ENCODE assay signal across 19 cellular contexts in the genomic region with DNA sequence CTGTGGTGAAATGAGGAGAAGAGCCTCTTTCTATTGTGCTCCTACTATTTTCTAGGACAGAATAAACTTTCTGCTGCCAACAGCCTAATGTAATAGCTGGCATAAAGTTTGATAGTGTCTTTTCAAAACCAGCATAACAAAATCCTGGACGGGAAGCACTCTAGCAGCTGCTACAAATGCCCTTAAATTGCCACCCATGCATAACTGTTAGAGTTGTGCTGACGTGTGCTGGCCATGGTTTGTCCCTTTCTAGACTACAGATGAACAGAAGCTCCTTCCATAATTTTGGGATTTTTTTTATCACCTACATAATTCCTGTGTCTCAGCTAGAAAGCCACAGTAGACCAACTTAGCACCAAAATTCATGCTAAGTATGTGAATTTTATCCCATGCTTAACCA.
"Had no signal": no experiment of that assay in that cellular context is flagged by ENCODE, and none has a peak within 500 bp of the region (broad histone marks: within the 10 kb centered on the region; RNA-seq: fewer than 3 reads in every experiment).

No MANE protein-coding gene starts in this region.

- ATAC-seq: activated CD4-positive, CD25-positive, alpha-beta regulatory T cell treated with anti-CD3 and anti-CD28 coated beads, Interleukin-2, amount 50 U/mL, for 24 hours; effector memory CD8-positive, alpha-beta T cell; esophagus mucosa; pancreas; right lobe of liver; stimulated activated naive CD8-positive, alpha-beta T cell treated with anti-CD3 and anti-CD28 coated beads, Interleukin-15, amount 100 ng/mL, for 72 hours had no signal

- DNase-seq: activated CD4-positive, alpha-beta memory T cell treated with anti-CD3 and anti-CD28 coated beads, Interleukin-2, amount 10 ng/mL, durations not matched to agents 7 days and 5 days; activated CD4-positive, alpha-beta T cell treated with anti-CD3 and anti-CD28 coated beads, Interleukin-2, amount 10 ng/mL, durations not matched to agents 24 days and 14 days; activated effector memory CD4-positive, alpha-beta T cell treated with anti-CD3 and anti-CD28 coated beads, Interleukin-2, amount 50 U/mL, for 16 hours; activated naive CD4-positive, alpha-beta T cell treated with anti-CD3 and anti-CD28 coated beads, Interleukin-2, amount 10 ng/mL, durations not matched to agents 7 days and 5 days; amygdala; colonic mucosa; effector memory CD8-positive, alpha-beta T cell; foreskin melanocyte; glutamatergic neuron; hippocampal formation; left ventricle myocardium inferior; pancreas; right lobe of liver; stimulated activated CD4-positive, alpha-beta T cell treated with anti-CD3 and anti-CD28 coated beads, Interleukin-1b, Interleukin-23, amount 100 ng/mL, for 48 hours; stimulated activated naive CD8-positive, alpha-beta T cell treated with anti-CD3 and anti-CD28 coated beads, Interleukin-15, amount 100 ng/mL, for 72 hours; trophoblast cell; uterus had no signal
